In the genomic region with DNA sequence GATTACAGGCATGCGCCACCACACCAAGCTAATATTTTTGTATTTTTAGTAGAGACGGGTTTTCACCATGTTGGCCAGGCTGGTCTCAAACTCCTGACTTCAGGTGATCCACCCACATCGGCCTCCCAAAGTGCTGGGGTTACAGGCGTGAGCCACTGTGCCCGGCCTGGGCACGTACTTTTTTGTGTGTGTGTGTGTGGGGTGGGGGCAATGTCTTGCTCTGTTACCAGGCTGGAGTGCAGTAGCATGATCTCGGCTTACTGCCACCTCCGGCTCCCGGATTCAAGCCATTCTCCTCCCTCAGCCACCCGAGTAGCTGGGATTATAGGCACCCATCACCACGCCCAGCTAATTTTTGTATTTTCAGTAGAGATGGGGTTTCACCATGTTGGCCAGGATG, we compare ENCODE assay signal across 1 cellular context. TPM values are rescaled to one million over a fixed set of nuclear protein-coding genes. Genes with fewer than 3 reads are reported as not detected.
"Had no signal": no experiment of that assay in that cellular context is flagged by ENCODE, and none has a peak within 500 bp of the region (broad histone marks: within the 10 kb centered on the region; RNA-seq: fewer than 3 reads in every experiment).

No MANE protein-coding gene starts in this region.

RNA-seq across cellular contexts. Expression of a gene that starts 36.6 kb away (rescaled TPM):
- polyA plus RNA-seq: naive thymus-derived CD4-positive, alpha-beta T cell had no signal
